ENCODE assay signal across 1 cellular context in genomic region chr1:221171768-221172167, GRCh38.
TF ChIP-seq lines count a peak whose summit lies in the region.

No MANE protein-coding gene starts in this region.

TF ChIP-seq in HEK293, 187 proteins besides CTCF, POLR2A, EP300 and RAD21 (continued from another document):
- TF ChIP-seq, protein P1, sequence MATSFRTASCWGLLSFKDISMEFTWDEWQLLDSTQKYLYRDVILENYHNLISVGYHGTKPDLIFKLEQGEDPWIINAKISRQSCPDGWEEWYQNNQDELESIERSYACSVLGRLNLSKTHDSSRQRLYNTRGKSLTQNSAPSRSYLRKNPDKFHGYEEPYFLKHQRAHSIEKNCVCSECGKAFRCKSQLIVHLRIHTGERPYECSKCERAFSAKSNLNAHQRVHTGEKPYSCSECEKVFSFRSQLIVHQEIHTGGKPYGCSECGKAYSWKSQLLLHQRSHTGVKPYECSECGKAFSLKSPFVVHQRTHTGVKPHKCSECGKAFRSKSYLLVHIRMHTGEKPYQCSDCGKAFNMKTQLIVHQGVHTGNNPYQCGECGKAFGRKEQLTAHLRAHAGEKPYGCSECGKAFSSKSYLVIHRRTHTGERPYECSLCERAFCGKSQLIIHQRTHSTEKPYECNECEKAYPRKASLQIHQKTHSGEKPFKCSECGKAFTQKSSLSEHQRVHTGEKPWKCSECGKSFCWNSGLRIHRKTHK (tag by site-specific recombination; IDR thresholded peaks at IDR 0.05), result peak; percentile 90
- TF ChIP-seq, protein P2, sequence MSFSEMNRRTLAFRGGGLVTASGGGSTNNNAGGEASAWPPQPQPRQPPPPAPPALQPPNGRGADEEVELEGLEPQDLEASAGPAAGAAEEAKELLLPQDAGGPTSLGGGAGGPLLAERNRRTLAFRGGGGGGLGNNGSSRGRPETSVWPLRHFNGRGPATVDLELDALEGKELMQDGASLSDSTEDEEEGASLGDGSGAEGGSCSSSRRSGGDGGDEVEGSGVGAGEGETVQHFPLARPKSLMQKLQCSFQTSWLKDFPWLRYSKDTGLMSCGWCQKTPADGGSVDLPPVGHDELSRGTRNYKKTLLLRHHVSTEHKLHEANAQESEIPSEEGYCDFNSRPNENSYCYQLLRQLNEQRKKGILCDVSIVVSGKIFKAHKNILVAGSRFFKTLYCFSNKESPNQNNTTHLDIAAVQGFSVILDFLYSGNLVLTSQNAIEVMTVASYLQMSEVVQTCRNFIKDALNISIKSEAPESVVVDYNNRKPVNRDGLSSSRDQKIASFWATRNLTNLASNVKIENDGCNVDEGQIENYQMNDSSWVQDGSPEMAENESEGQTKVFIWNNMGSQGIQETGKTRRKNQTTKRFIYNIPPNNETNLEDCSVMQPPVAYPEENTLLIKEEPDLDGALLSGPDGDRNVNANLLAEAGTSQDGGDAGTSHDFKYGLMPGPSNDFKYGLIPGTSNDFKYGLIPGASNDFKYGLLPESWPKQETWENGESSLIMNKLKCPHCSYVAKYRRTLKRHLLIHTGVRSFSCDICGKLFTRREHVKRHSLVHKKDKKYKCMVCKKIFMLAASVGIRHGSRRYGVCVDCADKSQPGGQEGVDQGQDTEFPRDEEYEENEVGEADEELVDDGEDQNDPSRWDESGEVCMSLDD (tag by site-specific recombination; IDR thresholded peaks at IDR 0.05), result no peak
- TF ChIP-seq ZNF23 (tag by site-specific recombination; IDR thresholded peaks at IDR 0.05; ENCODE audit: borderline replicate concordance) (no peak), ZNF645 (tag by site-specific recombination; IDR thresholded peaks at IDR 0.05) (no peak), ZEB2 (tag by site-specific recombination; IDR thresholded peaks at IDR 0.05) (no peak)
